1 cellular context compared by ENCODE assay signal in genomic region chrX:119206203-119206602, GRCh38.
TF ChIP-seq lines count a peak whose summit lies in the region.

No MANE protein-coding gene starts in this region.

TF ChIP-seq in K562, 482 proteins besides CTCF, POLR2A, EP300 and RAD21 (continued from another document and continues in another):
- TF ChIP-seq, protein P1, sequence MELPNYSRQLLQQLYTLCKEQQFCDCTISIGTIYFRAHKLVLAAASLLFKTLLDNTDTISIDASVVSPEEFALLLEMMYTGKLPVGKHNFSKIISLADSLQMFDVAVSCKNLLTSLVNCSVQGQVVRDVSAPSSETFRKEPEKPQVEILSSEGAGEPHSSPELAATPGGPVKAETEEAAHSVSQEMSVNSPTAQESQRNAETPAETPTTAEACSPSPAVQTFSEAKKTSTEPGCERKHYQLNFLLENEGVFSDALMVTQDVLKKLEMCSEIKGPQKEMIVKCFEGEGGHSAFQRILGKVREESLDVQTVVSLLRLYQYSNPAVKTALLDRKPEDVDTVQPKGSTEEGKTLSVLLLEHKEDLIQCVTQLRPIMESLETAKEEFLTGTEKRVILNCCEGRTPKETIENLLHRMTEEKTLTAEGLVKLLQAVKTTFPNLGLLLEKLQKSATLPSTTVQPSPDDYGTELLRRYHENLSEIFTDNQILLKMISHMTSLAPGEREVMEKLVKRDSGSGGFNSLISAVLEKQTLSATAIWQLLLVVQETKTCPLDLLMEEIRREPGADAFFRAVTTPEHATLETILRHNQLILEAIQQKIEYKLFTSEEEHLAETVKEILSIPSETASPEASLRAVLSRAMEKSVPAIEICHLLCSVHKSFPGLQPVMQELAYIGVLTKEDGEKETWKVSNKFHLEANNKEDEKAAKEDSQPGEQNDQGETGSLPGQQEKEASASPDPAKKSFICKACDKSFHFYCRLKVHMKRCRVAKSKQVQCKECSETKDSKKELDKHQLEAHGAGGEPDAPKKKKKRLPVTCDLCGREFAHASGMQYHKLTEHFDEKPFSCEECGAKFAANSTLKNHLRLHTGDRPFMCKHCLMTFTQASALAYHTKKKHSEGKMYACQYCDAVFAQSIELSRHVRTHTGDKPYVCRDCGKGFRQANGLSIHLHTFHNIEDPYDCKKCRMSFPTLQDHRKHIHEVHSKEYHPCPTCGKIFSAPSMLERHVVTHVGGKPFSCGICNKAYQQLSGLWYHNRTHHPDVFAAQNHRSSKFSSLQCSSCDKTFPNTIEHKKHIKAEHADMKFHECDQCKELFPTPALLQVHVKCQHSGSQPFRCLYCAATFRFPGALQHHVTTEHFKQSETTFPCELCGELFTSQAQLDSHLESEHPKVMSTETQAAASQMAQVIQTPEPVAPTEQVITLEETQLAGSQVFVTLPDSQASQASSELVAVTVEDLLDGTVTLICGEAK (IDR thresholded peaks at IDR 0.05), result no peak
- TF ChIP-seq, protein P1 (CRISPR knock-in tag; IDR thresholded peaks at IDR 0.05), result no peak
- peak; percentile 90 for TF ChIP-seq JUND (IDR thresholded peaks at IDR 0.05; ENCODE audit: borderline replicate concordance, low read depth, low read length)
- TF ChIP-seq JUND (tag; IDR thresholded peaks at IDR 0.05; ENCODE audit: borderline replicate concordance, low read depth, low read length), result peak; percentile 74; the same call in 2 of the 3 replicates
- peak; percentile 66; the same call in 1 of the 2 replicates for TF ChIP-seq ARID1B (IDR thresholded peaks at IDR 0.05)
- TF ChIP-seq ZNF232 (CRISPR knock-in tag; IDR thresholded peaks at IDR 0.05), result no peak
- no peak for TF ChIP-seq PML (IDR thresholded peaks at IDR 0.05; ENCODE audit: low read length)
- TF ChIP-seq GTF2B (IDR thresholded peaks at IDR 0.05; ENCODE audit: extremely low read depth, insufficient read length), result no peak
- TF ChIP-seq KAT8 (IDR thresholded peaks at IDR 0.05; ENCODE audit: low read depth), result no peak
- no peak for TF ChIP-seq FOS (IDR thresholded peaks at IDR 0.05; ENCODE audit: extremely low read depth, insufficient read length)
- TF ChIP-seq SMAD3 (CRISPR knock-in tag; conservative IDR thresholded peaks at IDR 0.05), result no peak
- TF ChIP-seq MEIS2 (IDR thresholded peaks at IDR 0.05; ENCODE audit: partially characterized antibody), result peak; percentile 11
- no peak for TF ChIP-seq EWSR1 (IDR thresholded peaks at IDR 0.05; ENCODE audit: borderline replicate concordance, low read depth, partially characterized antibody)
- TF ChIP-seq PHF8 (IDR thresholded peaks at IDR 0.05; ENCODE audit: borderline replicate concordance, low read length), result no peak
- TF ChIP-seq SMARCA5 (IDR thresholded peaks at IDR 0.05), result no peak
- TF ChIP-seq TAF15 (IDR thresholded peaks at IDR 0.05; ENCODE audit: low read depth, low read length), result no peak
- no peak for TF ChIP-seq KAT7 (CRISPR knock-in tag; IDR thresholded peaks at IDR 0.05; ENCODE audit: borderline replicate concordance)
- TF ChIP-seq NFRKB (IDR thresholded peaks at IDR 0.05; ENCODE audit: low read depth), result no peak
- TF ChIP-seq TRIM28 (IDR thresholded peaks at IDR 0.05), result no peak
- TF ChIP-seq GTF2F1 (IDR thresholded peaks at IDR 0.05; ENCODE audit: low read depth, low read length), result no peak
- no peak for TF ChIP-seq ZC3H4 (CRISPR knock-in tag; IDR thresholded peaks at IDR 0.05; ENCODE audit: borderline replicate concordance)
- TF ChIP-seq ZNF76 (CRISPR knock-in tag; IDR thresholded peaks at IDR 0.05; ENCODE audit: borderline replicate concordance), result no peak
- TF ChIP-seq SMAD4 (CRISPR knock-in tag; conservative IDR thresholded peaks at IDR 0.05), result peak; percentile 92
- no peak for TF ChIP-seq RBBP5 (IDR thresholded peaks at IDR 0.05; ENCODE audit: borderline replicate concordance, insufficient read depth, low read length, poor library complexity, severe bottlenecking)
- TF ChIP-seq, protein P2, sequence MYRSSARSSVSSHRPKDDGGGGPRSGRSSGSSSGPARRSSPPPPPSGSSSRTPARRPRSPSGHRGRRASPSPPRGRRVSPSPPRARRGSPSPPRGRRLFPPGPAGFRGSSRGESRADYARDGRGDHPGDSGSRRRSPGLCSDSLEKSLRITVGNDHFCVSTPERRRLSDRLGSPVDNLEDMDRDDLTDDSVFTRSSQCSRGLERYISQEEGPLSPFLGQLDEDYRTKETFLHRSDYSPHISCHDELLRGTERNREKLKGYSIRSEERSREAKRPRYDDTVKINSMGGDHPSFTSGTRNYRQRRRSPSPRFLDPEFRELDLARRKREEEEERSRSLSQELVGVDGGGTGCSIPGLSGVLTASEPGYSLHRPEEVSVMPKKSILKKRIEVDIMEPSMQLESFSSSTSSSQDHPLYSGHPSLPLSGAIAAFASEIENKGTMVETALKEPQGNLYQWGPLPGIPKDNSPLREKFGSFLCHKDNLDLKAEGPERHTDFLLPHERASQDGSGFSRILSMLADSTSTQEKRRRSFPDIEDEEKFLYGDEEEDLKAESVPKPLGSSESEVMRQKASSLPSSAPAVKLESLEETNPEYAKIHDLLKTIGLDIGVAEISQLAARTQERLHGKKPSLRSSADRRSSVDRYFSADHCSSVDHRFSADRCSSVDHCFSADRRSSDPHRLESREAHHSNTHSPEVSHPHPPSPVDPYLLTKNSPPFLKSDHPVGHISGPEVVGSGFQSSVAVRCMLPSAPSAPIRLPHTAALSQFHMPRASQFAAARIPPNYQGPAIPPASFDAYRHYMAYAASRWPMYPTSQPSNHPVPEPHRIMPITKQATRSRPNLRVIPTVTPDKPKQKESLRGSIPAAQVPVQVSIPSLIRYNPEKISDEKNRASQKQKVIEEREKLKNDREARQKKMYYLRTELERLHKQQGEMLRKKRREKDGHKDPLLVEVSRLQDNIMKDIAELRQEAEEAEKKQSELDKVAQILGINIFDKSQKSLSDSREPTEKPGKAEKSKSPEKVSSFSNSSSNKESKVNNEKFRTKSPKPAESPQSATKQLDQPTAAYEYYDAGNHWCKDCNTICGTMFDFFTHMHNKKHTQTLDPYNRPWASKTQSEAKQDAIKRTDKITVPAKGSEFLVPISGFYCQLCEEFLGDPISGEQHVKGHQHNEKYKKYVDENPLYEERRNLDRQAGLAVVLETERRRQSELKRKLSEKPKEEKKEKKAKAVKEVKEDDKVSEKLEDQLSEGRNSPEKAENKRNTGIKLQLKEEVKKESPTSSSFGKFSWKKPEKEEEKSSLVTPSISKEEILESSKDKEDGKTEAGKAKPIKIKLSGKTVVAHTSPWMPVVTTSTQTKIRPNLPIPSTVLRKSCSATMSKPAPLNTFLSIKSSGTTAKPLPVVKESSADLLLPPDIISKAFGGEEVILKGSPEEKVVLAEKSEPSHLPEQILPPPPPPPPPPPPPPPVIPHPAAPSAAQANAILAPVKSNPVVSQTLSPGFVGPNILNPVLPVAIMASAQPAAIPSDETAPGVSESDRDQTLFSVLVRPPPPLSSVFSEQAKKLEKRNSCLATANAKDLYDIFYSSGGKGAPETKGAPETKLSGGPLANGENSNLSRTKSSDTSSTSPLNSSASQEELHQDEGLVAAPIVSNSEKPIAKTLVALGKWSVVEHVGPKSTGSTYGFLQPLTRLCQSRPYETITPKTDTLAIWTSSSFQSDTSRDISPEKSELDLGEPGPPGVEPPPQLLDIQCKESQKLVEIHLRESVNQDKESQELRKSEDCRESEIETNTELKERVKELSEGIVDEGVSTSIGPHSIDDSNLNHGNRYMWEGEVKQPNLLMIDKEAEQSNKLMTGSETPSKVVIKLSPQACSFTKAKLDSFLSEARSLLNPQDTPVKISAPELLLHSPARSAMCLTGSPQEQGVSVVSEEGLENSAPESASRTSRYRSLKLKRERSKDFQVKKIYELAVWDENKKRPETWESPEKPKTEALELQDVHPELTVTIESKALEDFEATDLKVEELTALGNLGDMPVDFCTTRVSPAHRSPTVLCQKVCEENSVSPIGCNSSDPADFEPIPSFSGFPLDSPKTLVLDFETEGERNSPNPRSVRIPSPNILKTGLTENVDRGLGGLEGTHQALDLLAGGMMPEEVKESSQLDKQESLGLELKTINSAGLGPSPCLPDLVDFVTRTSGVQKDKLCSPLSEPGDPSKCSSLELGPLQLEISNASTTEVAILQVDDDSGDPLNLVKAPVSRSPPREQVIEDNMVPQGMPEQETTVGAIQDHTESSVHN (IDR thresholded peaks at IDR 0.05; ENCODE audit: borderline replicate concordance in 1 of 2, low read depth in 1 of 2), result no peak
- TF ChIP-seq ZNF197 (CRISPR knock-in tag; IDR thresholded peaks at IDR 0.05; ENCODE audit: low read depth), result no peak
- TF ChIP-seq NR2F6 (CRISPR knock-in tag; IDR thresholded peaks at IDR 0.05), result no peak
- TF ChIP-seq COPS2 (conservative IDR thresholded peaks at IDR 0.05), result no peak
- TF ChIP-seq, protein P3, sequence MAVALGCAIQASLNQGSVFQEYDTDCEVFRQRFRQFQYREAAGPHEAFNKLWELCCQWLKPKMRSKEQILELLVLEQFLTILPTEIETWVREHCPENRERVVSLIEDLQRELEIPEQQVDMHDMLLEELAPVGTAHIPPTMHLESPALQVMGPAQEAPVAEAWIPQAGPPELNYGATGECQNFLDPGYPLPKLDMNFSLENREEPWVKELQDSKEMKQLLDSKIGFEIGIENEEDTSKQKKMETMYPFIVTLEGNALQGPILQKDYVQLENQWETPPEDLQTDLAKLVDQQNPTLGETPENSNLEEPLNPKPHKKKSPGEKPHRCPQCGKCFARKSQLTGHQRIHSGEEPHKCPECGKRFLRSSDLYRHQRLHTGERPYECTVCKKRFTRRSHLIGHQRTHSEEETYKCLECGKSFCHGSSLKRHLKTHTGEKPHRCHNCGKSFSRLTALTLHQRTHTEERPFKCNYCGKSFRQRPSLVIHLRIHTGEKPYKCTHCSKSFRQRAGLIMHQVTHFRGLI (CRISPR knock-in tag; IDR thresholded peaks at IDR 0.05), result no peak
- no peak for TF ChIP-seq MCM3 (IDR thresholded peaks at IDR 0.05)
- TF ChIP-seq, protein P4, sequence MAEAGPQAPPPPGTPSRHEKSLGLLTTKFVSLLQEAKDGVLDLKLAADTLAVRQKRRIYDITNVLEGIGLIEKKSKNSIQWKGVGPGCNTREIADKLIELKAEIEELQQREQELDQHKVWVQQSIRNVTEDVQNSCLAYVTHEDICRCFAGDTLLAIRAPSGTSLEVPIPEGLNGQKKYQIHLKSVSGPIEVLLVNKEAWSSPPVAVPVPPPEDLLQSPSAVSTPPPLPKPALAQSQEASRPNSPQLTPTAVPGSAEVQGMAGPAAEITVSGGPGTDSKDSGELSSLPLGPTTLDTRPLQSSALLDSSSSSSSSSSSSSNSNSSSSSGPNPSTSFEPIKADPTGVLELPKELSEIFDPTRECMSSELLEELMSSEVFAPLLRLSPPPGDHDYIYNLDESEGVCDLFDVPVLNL (CRISPR knock-in tag; IDR thresholded peaks at IDR 0.05; ENCODE audit: low read depth), result no peak
- no peak for TF ChIP-seq SMARCC2 (IDR thresholded peaks at IDR 0.05; ENCODE audit: low read depth)
- no peak for TF ChIP-seq CCAR2 (IDR thresholded peaks at IDR 0.05; ENCODE audit: low read depth, low read length)
- TF ChIP-seq, protein P5, sequence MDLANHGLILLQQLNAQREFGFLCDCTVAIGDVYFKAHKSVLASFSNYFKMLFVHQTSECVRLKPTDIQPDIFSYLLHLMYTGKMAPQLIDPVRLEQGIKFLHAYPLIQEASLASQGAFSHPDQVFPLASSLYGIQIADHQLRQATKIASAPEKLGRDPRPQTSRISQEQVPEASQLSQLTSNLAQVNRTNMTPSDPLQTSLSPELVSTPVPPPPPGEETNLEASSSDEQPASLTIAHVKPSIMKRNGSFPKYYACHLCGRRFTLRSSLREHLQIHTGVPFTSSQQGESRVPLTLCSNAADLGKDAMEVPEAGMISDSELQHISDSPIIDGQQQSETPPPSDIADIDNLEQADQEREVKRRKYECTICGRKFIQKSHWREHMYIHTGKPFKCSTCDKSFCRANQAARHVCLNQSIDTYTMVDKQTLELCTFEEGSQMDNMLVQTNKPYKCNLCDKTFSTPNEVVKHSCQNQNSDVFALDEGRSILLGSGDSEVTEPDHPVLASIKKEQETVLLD (IDR thresholded peaks at IDR 0.05), result no peak
- no peak for TF ChIP-seq MTF1 (CRISPR knock-in tag; IDR thresholded peaks at IDR 0.05; ENCODE audit: borderline replicate concordance)
- no peak for TF ChIP-seq RBM15 (IDR thresholded peaks at IDR 0.05; ENCODE audit: insufficient read depth, low read length)
- TF ChIP-seq, protein P6, sequence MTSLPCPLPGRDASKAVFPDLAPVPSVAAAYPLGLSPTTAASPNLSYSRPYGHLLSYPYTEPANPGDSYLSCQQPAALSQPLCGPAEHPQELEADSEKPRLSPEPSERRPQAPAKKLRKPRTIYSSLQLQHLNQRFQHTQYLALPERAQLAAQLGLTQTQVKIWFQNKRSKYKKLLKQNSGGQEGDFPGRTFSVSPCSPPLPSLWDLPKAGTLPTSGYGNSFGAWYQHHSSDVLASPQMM (CRISPR knock-in tag; IDR thresholded peaks at IDR 0.05), result no peak
- TF ChIP-seq ZZZ3 (IDR thresholded peaks at IDR 0.05), result no peak
